In genomic region chr12:50573271-50573670, GRCh38 we compare ENCODE assay signal across 20 cellular contexts.
DNase-seq lines count a peak whose midpoint lies in the region; ATAC-seq, FAIRE-seq and TF ChIP-seq lines count a peak whose summit lies in the region.
"Had no signal": no experiment of that assay in that cellular context is flagged by ENCODE, and none has a peak within 500 bp of the region (broad histone marks: within the 10 kb centered on the region; RNA-seq: fewer than 3 reads in every experiment).

No MANE protein-coding gene starts in this region.

- H3K27ac Mint-ChIP-seq in naive B cell = peak overlapping the region in 4 of 6 donors; percentile 2 to 91 (median 46)

- intact Hi-C loops in dorsolateral prefrontal cortex (cut with DNase I) = loop anchor here (5.0 to 10.0 kb wide), 2 partner anchors 66 to 68 kb away; partner anchors contain the start of gene DIP2B (in 1 of the 2)

- no peaks in the 10 kb centered on the region for H3K9me3 Mint-ChIP-seq in naive B cell
- H3K9me3 Mint-ChIP-seq: activated naive CD4-positive, alpha-beta T cell treated with anti-CD3 and anti-CD28 coated beads, Interleukin-2, amount 50 U/mL, for 72 hours; activated T-cell treated with anti-CD3 and anti-CD28 coated beads, Interleukin-2, amount 50 U/mL, for 72 hours had no signal

- peak overlapping the region in 1 of 8 donors; percentile 53 for H3K4me3 Mint-ChIP-seq in naive B cell
- H3K4me3 Mint-ChIP-seq: activated T-cell treated with anti-CD3 and anti-CD28 coated beads, Interleukin-2, amount 50 U/mL, for 72 hours had no signal

- H3K4me1 ChIP-seq in RWPE2 (ENCODE audit: insufficient read depth, poor library complexity, severe bottlenecking) (peaks cover 28% of the 10 kb centered on the region), upper lobe of left lung (peaks cover 63 to 72% (median 68%) of the 10 kb centered on the region in 4 donors)
- H3K4me1 ChIP-seq: BLaER1 had no signal

- H3K9me3 ChIP-seq in RWPE2 (ENCODE audit: severe bottlenecking) = no peaks in the 10 kb centered on the region
- H3K9me3 ChIP-seq in upper lobe of left lung = no peaks in the 10 kb centered on the region
- H3K9me3 ChIP-seq: sigmoid colon had no signal

- H3K27ac ChIP-seq in RWPE2 (ENCODE audit: poor library complexity, severe bottlenecking) (peak overlapping the region; percentile 48), dorsolateral prefrontal cortex (peak overlapping the region in 57 of 59 donors; percentile 2 to 86 (median 67)), upper lobe of left lung (peak overlapping the region in 3 of 4 donors; percentile 54 to 62 (median 55))
- H3K27ac ChIP-seq: BLaER1, brain microvascular endothelial cell had no signal

- ATAC-seq in RWPE2 (ENCODE audit: low read depth) (no peak), naive B cell (ENCODE audit: low read depth in 2 of 2) (no peak), upper lobe of left lung (ENCODE audit: low FRiP score in 2 of 2) (no peak), GM18870 (IDR thresholded peaks at IDR 0.05; ENCODE audit: unreplicated experiment) (no peak)
- ATAC-seq: activated naive CD4-positive, alpha-beta T cell treated with anti-CD3 and anti-CD28 coated beads, Interleukin-2, amount 50 U/mL, for 72 hours; activated T-cell treated with anti-CD3 and anti-CD28 coated beads, Interleukin-2, amount 50 U/mL, for 72 hours had no signal

- H3K36me3 ChIP-seq in RWPE2 (ENCODE audit: low read depth) (no peaks in the 10 kb centered on the region), upper lobe of left lung (no peaks in the 10 kb centered on the region)
- H3K36me3 ChIP-seq: brain microvascular endothelial cell, sigmoid colon had no signal

- TF ChIP-seq POLR2A in upper lobe of left lung (IDR thresholded peaks at IDR 0.05) = no peak

- H3K27me3 Mint-ChIP-seq in naive B cell = no peaks in the 10 kb centered on the region

- H3K4me3 ChIP-seq in RWPE2 (ENCODE audit: severe bottlenecking) (no peak overlapping the region), dorsolateral prefrontal cortex (peak overlapping the region in 2 of 59 donors; percentile 7 to 13), upper lobe of left lung (no peak overlapping the region)
- H3K4me3 ChIP-seq: BLaER1, sigmoid colon had no signal

- H3K4me1 Mint-ChIP-seq in naive B cell = peaks cover 32 to 72% (median 57%) of the 10 kb centered on the region in 3 donors

- no peak for FAIRE-seq in urothelium cell line (lab: Jason Lieb, UNC)

- no peaks in the 10 kb centered on the region for H3K36me3 Mint-ChIP-seq in naive B cell
- H3K36me3 Mint-ChIP-seq: activated naive CD4-positive, alpha-beta T cell treated with anti-CD3 and anti-CD28 coated beads, Interleukin-2, amount 50 U/mL, for 72 hours had no signal

- 88 to 93% methylated on average over 2 of the region's 2 CpGs for WGBS in upper lobe of left lung, 2 donors

- TF ChIP-seq CTCF in RWPE2 (IDR thresholded peaks at IDR 0.05; ENCODE audit: poor library complexity, severe bottlenecking) (no peak), dorsolateral prefrontal cortex (IDR thresholded peaks at IDR 0.05 in 54 of 56, conservative IDR thresholded peaks at IDR 0.05 in 2 of 56; ENCODE audit: low read depth in 1 of 56, partially characterized antibody in 56 of 56) (no peak), upper lobe of left lung (IDR thresholded peaks at IDR 0.05) (no peak)

- TF ChIP-seq EP300 in upper lobe of left lung (IDR thresholded peaks at IDR 0.05) = no peak

- DNase-seq in RWPE2 (ENCODE audit: low spot score) (no peak), dorsolateral prefrontal cortex (no peak), naive B cell (no peak), upper lobe of left lung (no peak), urothelium cell line (ENCODE audit: low spot score) (no peak), SW 1271 (lab: John Stamatoyannopoulos, UW) (no peak)
- no peak for DNase-seq in stimulated activated naive CD4-positive, alpha-beta T cell treated with Interleukin-2 at 50 U/mL for 16 hours (lab: John Stamatoyannopoulos, UW)
- DNase-seq: activated CD8-positive, alpha-beta memory T cell treated with anti-CD3 and anti-CD28 coated beads for 24 hours; activated T-cell treated with anti-CD3 and anti-CD28 coated beads, Interleukin-2, amount 50 U/mL, for 72 hours; brain microvascular endothelial cell; foreskin melanocyte; MM.1S; NCI-H2029; SIG-M5; sigmoid colon; stimulated activated CD4-positive, alpha-beta T cell treated with anti-CD3 and anti-CD28 coated beads, Interleukin-2, amount 100 ng/mL, for 24 hours; T-helper 2 cell had no signal

- H3K27me3 ChIP-seq in RWPE2 (ENCODE audit: insufficient read depth, poor library complexity, severe bottlenecking) (no peaks in the 10 kb centered on the region), dorsolateral prefrontal cortex (no peaks in the 10 kb centered on the region), upper lobe of left lung (no peaks in the 10 kb centered on the region)
- H3K27me3 ChIP-seq: BLaER1, brain microvascular endothelial cell, sigmoid colon had no signal
